Comparison of ENCODE assay signal across 8 cellular contexts in genomic region chr9:96450613-96451544, GRCh38. TPM values are rescaled to one million over a fixed set of nuclear protein-coding genes. Genes with fewer than 3 reads are reported as not detected.
DNase-seq lines count a peak whose midpoint lies in the region; ATAC-seq and TF ChIP-seq lines count a peak whose summit lies in the region.

No MANE protein-coding gene starts in this region.

- no peaks in the 10 kb centered on the region for H3K36me3 Mint-ChIP-seq in nephron progenitor cell (ENCODE audit: low read depth)

- TF ChIP-seq POLR2A in heart left ventricle (IDR thresholded peaks at IDR 0.05) = no peak
- no peak for TF ChIP-seq POLR2A in esophagus muscularis mucosa (IDR thresholded peaks at IDR 0.05; ENCODE audit: low read depth)

- no peaks in the 10 kb centered on the region for H3F3A ChIP-seq in Loucy (ENCODE audit: low read depth)

- intact Hi-C loops in heart left ventricle (cut with DNase I) (loop anchor here (1.0 to 10.0 kb wide), 16 partner anchors 31 to 214 kb away; partner anchors contain the start of genes CDC14B (in 4 of the 10), ZNF367 (in 4 of the 10), PRXL2C (in 1 of the 10) and SLC35D2 (in 1 of the 10)), left ventricle myocardium superior (cut with micrococcal nuclease) (no loop called here), esophagus muscularis mucosa (cut with DNase I) (loop anchor here (5.0 to 10.0 kb wide), 2 partner anchors 116 to 204 kb away; partner anchors contain the start of gene PRXL2C)

- H4K20me1 ChIP-seq in Loucy (ENCODE audit: insufficient read depth, low read length, poor library complexity, severe bottlenecking) = peaks cover 7% of the 10 kb centered on the region

- H3K9ac ChIP-seq in Loucy (ENCODE audit: low read depth, low read length, poor library complexity, severe bottlenecking) = peak overlapping the region; percentile 56

- H3K4me1 ChIP-seq in heart left ventricle (peaks cover 0 to 30% (median 13%) of the 10 kb centered on the region in 12 donors), Loucy (ENCODE audit: insufficient read depth, low read length, poor library complexity, severe bottlenecking) (peaks cover 12% of the 10 kb centered on the region), esophagus muscularis mucosa (peaks cover 7 to 42% (median 36%) of the 10 kb centered on the region in 4 donors)

- H3K36me3 ChIP-seq in heart left ventricle (no peaks in the 10 kb centered on the region), Loucy (ENCODE audit: insufficient read depth, low read length) (no peaks in the 10 kb centered on the region), esophagus muscularis mucosa (no peaks in the 10 kb centered on the region)

- H3K9me3 ChIP-seq in heart left ventricle (no peaks in the 10 kb centered on the region), Loucy (ENCODE audit: insufficient read depth, low read depth, low read length) (no peaks in the 10 kb centered on the region), esophagus muscularis mucosa (no peaks in the 10 kb centered on the region)

- DNase-seq in heart left ventricle (peak in 4 of 5 donors; percentile 21 to 64 (median 26)), left ventricle myocardium superior (no peak), activated T-cell treated with anti-CD3 and anti-CD28 coated beads for 48 hours (ENCODE audit: low read depth) (peak; percentile 19), esophagus muscularis mucosa (ENCODE audit: extremely low spot score) (no peak), nephron progenitor cell (peak; percentile 52), ureter (ENCODE audit: low spot score) (peak; percentile 48), OCI-M2 (lab: John Stamatoyannopoulos, UW; ENCODE audit: unreplicated experiment) (no peak)

- H3K4me1 Mint-ChIP-seq in nephron progenitor cell = peaks cover 30% of the 10 kb centered on the region

- ATAC-seq in heart left ventricle = no peak
- ATAC-seq in left ventricle myocardium superior = no peak

- H3K79me2 ChIP-seq in Loucy (ENCODE audit: insufficient read depth, low read length) = peaks cover 5% of the 10 kb centered on the region; the same call in 1 of the 2 replicates

- peak overlapping the region; percentile 81 for H3K4me2 ChIP-seq in Loucy (ENCODE audit: low read depth, low read length, poor library complexity, severe bottlenecking)

- no peak overlapping the region for H2AFZ ChIP-seq in Loucy (ENCODE audit: low read length)

- no peak for TF ChIP-seq EP300 in esophagus muscularis mucosa (IDR thresholded peaks at IDR 0.05)

- peak overlapping the region; percentile 88 for H3K4me3 Mint-ChIP-seq in nephron progenitor cell

- peaks cover 0 to 8% (median 0%) of the 10 kb centered on the region in 9 donors for H3K27me3 ChIP-seq in heart left ventricle
- H3K27me3 ChIP-seq in Loucy (ENCODE audit: insufficient read depth, low read length, poor library complexity, severe bottlenecking) = peaks cover 8% of the 10 kb centered on the region
- H3K27me3 ChIP-seq in esophagus muscularis mucosa = no peaks in the 10 kb centered on the region

- WGBS in heart left ventricle, 4 donors = 1 to 3% (median 1%) methylated on average over 27 to 65 of the region's 65 CpGs
- WGBS in esophagus muscularis mucosa = 4% methylated on average over 12 of the region's 65 CpGs

- H3K4me3 ChIP-seq in heart left ventricle (peak overlapping the region; percentile 53 to 95 (median 82)), Loucy (ENCODE audit: low read length, poor library complexity, severe bottlenecking) (peak overlapping the region; percentile 83), esophagus muscularis mucosa (peak overlapping the region; percentile 76 to 92 (median 83))

- H3K27me3 Mint-ChIP-seq in nephron progenitor cell (ENCODE audit: low read depth, poor library complexity) = peaks cover 25% of the 10 kb centered on the region

- H3K9me2 ChIP-seq in Loucy (replicated peaks; ENCODE audit: low read depth, low read length) = no peaks in the 10 kb centered on the region

- no peak overlapping the region for H3K27ac Mint-ChIP-seq in nephron progenitor cell

- H3K27ac ChIP-seq in heart left ventricle (peak overlapping the region; percentile 52 to 93 (median 82)), esophagus muscularis mucosa (replicated peaks in 1 of 4) (peak overlapping the region; percentile 88 to 97 (median 94))

- TF ChIP-seq CTCF in heart left ventricle (IDR thresholded peaks at IDR 0.05) (no peak), Loucy (conservative IDR thresholded peaks at IDR 0.05; ENCODE audit: low read length) (no peak), esophagus muscularis mucosa (IDR thresholded peaks at IDR 0.05) (no peak), nephron progenitor cell (IDR thresholded peaks at IDR 0.05) (no peak)

- H3K9me3 Mint-ChIP-seq in nephron progenitor cell = no peaks in the 10 kb centered on the region

RNA-seq across cellular contexts. Expression of gene HABP4, which starts 0.9 kb away (rescaled TPM):
- total RNA-seq in heart left ventricle = 10 to 100 TPM; 17.8 to 35.7 (median 25.9) TPM
- 10 to 100 TPM; 21.6 to 28.6 TPM for polyA plus RNA-seq in heart left ventricle
- total RNA-seq in left ventricle myocardium superior = 22.7 TPM
- 10 to 100 TPM; 38.4 to 97.2 (median 54.2) TPM for total RNA-seq in esophagus muscularis mucosa
- total RNA-seq in ureter = 13.4 TPM

RNA-seq across cellular contexts. Expression of gene ZNF367, which starts 32.7 kb away (rescaled TPM):
- total RNA-seq in heart left ventricle (1 to 10 TPM; 2.4 to 5.9 (median 3.2) TPM), left ventricle myocardium superior (2.5 TPM), esophagus muscularis mucosa (1 to 10 TPM; 2.0 to 3.4 (median 2.6) TPM), ureter (1.8 TPM)
- polyA plus RNA-seq in heart left ventricle = 1 to 10 TPM in 1 of 2 donors, under 1 TPM in 1; 0.91 to 4.4 TPM

Comparison
In these comparisons a context has a peak if more than half of its experiments do, and no peak if none do; other contexts are left out.
1. DNase-seq: peak in heart left ventricle (4 of 5), activated T-cell treated with anti-CD3 and anti-CD28 coated beads for 48 hours (single experiment), nephron progenitor cell (single experiment) and ureter (single experiment); none in left ventricle myocardium superior (single experiment), esophagus muscularis mucosa (single experiment) and OCI-M2 (single experiment).
2. Peak in every context shown above with its lines, with median percentiles within 50 percentile points of each other: H3K4me3 ChIP-seq.